Comparison of ENCODE assay signal across 3 cellular contexts in the genomic region with DNA sequence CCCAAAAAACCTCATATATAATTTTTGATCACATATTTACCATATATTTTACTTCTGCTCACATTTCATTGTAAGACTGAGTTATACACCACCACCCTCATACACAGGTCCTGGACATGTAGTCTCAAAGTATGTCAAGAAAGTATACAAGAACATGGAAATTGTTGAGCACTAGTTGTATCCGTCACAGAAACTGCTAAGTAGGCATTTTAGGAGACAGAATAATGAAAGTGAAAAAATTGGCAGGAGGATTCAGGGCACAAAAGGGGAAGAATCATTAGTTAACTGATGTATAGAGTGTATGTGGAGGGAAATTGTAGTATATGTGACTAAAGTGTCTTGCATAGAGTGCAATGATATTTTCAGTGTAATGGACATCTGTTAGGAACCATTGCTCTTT.
TF ChIP-seq lines count a peak whose summit lies in the region.

No MANE protein-coding gene starts in this region.

TF ChIP-seq in A549, 52 proteins besides CTCF, POLR2A, EP300 and RAD21:
- TF ChIP-seq CHD2 (IDR thresholded peaks at IDR 0.05; ENCODE audit: low read length, partially characterized antibody) (no peak), FOXS1 (CRISPR knock-in tag; IDR thresholded peaks at IDR 0.05) (no peak), BHLHE40 (IDR thresholded peaks at IDR 0.05; ENCODE audit: low read depth, low read length) (no peak), ZSCAN20 (CRISPR knock-in tag; IDR thresholded peaks at IDR 0.05) (no peak), MAFK (IDR thresholded peaks at IDR 0.05; ENCODE audit: partially characterized antibody) (peak; percentile 77), CBX8 (IDR thresholded peaks at IDR 0.05) (no peak), TP53 (CRISPR knock-in tag; IDR thresholded peaks at IDR 0.05) (no peak)
- TF ChIP-seq, protein P1, sequence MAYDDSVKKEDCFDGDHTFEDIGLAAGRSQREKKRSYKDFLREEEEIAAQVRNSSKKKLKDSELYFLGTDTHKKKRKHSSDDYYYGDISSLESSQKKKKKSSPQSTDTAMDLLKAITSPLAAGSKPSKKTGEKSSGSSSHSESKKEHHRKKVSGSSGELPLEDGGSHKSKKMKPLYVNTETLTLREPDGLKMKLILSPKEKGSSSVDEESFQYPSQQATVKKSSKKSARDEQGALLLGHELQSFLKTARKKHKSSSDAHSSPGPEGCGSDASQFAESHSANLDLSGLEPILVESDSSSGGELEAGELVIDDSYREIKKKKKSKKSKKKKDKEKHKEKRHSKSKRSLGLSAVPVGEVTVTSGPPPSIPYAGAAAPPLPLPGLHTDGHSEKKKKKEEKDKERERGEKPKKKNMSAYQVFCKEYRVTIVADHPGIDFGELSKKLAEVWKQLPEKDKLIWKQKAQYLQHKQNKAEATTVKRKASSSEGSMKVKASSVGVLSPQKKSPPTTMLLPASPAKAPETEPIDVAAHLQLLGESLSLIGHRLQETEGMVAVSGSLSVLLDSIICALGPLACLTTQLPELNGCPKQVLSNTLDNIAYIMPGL (CRISPR knock-in tag; IDR thresholded peaks at IDR 0.05; ENCODE audit: borderline replicate concordance) = no peak

TF ChIP-seq in IMR-90, 13 proteins besides CTCF, POLR2A, EP300 and RAD21:
- TF ChIP-seq, protein P2, sequence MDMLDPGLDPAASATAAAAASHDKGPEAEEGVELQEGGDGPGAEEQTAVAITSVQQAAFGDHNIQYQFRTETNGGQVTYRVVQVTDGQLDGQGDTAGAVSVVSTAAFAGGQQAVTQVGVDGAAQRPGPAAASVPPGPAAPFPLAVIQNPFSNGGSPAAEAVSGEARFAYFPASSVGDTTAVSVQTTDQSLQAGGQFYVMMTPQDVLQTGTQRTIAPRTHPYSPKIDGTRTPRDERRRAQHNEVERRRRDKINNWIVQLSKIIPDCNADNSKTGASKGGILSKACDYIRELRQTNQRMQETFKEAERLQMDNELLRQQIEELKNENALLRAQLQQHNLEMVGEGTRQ (IDR thresholded peaks at IDR 0.05; ENCODE audit: low read depth, low read length) = no peak
- TF ChIP-seq NFE2L2 (IDR thresholded peaks at IDR 0.05; ENCODE audit: low read depth, low read length) = no peak
- peak; percentile 79 for TF ChIP-seq MAFK (IDR thresholded peaks at IDR 0.05; ENCODE audit: low read depth, low read length)

TF ChIP-seq in H1, 55 proteins besides CTCF, POLR2A, EP300 and RAD21:
- TF ChIP-seq RXRA (IDR thresholded peaks at IDR 0.05; ENCODE audit: insufficient read depth, low read depth, low read length) (no peak), PHF8 (conservative IDR thresholded peaks at IDR 0.05; ENCODE audit: low read depth, low read length) (no peak), TAF7 (optimal IDR thresholded peaks at IDR 0.05; ENCODE audit: borderline replicate concordance, low read depth, low read length) (no peak), NRF1 (IDR thresholded peaks at IDR 0.05; ENCODE audit: low read depth, low read length) (no peak), ZNF274 (IDR thresholded peaks at IDR 0.05; ENCODE audit: borderline replicate concordance, extremely low read depth, low read length) (no peak), EZH2 (IDR thresholded peaks at IDR 0.05; ENCODE audit: low read depth, low read length, severe bottlenecking) (no peak), MAFK (IDR thresholded peaks at IDR 0.05; ENCODE audit: low read depth, low read length) (peak; percentile 28; the same call in 1 of the 2 replicates)
- TF ChIP-seq, protein P3, sequence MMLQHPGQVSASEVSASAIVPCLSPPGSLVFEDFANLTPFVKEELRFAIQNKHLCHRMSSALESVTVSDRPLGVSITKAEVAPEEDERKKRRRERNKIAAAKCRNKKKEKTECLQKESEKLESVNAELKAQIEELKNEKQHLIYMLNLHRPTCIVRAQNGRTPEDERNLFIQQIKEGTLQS (IDR thresholded peaks at IDR 0.05; ENCODE audit: insufficient read depth, low read depth, low read length) = no peak
